ENCODE assay signal across 7 cellular contexts in the genomic region with DNA sequence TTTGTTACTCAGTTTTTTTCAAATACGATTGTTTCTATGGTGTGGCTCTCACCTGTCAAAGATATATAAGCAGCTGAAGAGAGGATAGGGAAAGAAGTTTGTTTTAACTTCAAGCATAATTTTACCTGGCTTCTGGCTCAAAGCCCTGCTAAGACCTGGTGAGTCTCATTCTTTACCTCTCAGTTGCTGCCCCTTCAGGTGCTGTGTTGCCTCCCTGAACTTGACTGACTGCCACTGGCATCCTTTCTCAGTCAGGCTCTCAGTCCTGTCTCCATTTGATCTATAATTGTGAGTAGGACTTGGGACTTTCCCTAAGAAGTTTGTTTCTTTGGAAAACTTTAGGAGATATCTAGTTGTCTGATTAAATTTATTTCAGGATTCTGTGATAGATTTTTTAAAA.
"Had no signal": no experiment of that assay in that cellular context is flagged by ENCODE, and none has a peak within 500 bp of the region (broad histone marks: within the 10 kb centered on the region; RNA-seq: fewer than 3 reads in every experiment).

No MANE protein-coding gene starts in this region.

- H3K27ac ChIP-seq: HL-60 had no signal

- H3K4me1 Mint-ChIP-seq: IgD-negative memory B cell had no signal

- H3K27me3 Mint-ChIP-seq: IgD-negative memory B cell had no signal

- H3K4me3 ChIP-seq: K562 had no signal

- ATAC-seq: K562 had no signal

- H3K4me3 Mint-ChIP-seq: IgD-negative memory B cell had no signal

- DNase-seq: IMR-90, KBM-7, KG1 had no signal

- FAIRE-seq: HTR-8/SVneo, K562 had no signal

- H3K27ac Mint-ChIP-seq: IgD-negative memory B cell had no signal

- H3K36me3 Mint-ChIP-seq: IgD-negative memory B cell had no signal
